In the genomic region with DNA sequence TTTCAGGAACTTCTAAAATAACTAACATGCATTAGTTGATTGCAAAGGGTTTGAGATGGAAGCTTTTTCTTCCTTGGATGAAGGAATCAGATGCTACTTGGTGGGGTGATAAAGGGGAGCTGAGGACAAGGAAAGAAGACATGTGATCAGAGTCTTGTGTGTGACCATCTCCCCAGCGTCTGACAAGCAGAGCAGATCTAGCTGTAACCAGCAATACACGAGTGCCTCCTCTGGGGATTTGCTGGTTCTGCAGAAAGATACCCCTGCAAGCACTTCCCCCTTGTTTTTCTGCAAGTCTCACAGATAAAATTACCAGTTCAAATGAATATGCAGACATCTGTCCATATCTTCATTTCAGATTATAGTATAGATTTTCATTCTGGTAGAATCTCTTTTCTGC, we compare ENCODE assay signal across 8 cellular contexts. TPM values are rescaled to one million over a fixed set of nuclear protein-coding genes. Genes with fewer than 3 reads are reported as not detected.
DNase-seq lines count a peak whose midpoint lies in the region; ATAC-seq lines count a peak whose summit lies in the region.

No MANE protein-coding gene starts in this region.

- intact Hi-C loops in cardiac septum (cut with DNase I) = no loop called here

- DNase-seq in NCI-H1092 (lab: John Stamatoyannopoulos, UW) = peak; percentile 84
- peak; percentile 70 for DNase-seq in SK-N-MC (ENCODE audit: low read depth, low spot score)
- peak; percentile 92 for DNase-seq in left kidney (ENCODE audit: low read depth, low spot score)
- DNase-seq in cardiac septum (ENCODE audit: low spot score) = no peak
- no peak for DNase-seq in stimulated activated CD4-positive, alpha-beta T cell treated with anti-CD3 and anti-CD28 coated beads, Interleukin-15, amount 100 ng/mL, for 24 hours
- no peak for DNase-seq in stimulated activated naive CD4-positive, alpha-beta T cell treated with Interleukin-2 at 50 U/mL for 16 hours (lab: John Stamatoyannopoulos, UW)

- H3K27ac ChIP-seq in SK-N-MC = peak overlapping the region; percentile 77; the same call in 1 of the 2 replicates

- ATAC-seq in GM18502 (IDR thresholded peaks at IDR 0.05; ENCODE audit: poor library complexity, unreplicated experiment) (peak; percentile 77), HG03108 (IDR thresholded peaks at IDR 0.05; ENCODE audit: unreplicated experiment) (no peak)

- H3K36me3 ChIP-seq in SK-N-MC (ENCODE audit: insufficient read depth, low read length) = no peaks in the 10 kb centered on the region

- H3K9ac ChIP-seq in SK-N-MC (ENCODE audit: insufficient read length) = no peak overlapping the region

- peak overlapping the region; percentile 30; the same call in 1 of the 2 replicates for H3K4me3 ChIP-seq in SK-N-MC

- no peaks in the 10 kb centered on the region for H3K9me3 ChIP-seq in SK-N-MC (ENCODE audit: low read depth, low read length)

RNA-seq across cellular contexts. Expression of a gene that starts 2.7 kb away (rescaled TPM):
- 0.30 TPM for total RNA-seq in cardiac septum

Comparison
In these comparisons a context has a peak if more than half of its experiments do, and no peak if none do; other contexts are left out.
1. DNase-seq: peak in NCI-H1092 (single experiment), SK-N-MC (single experiment) and left kidney (single experiment); none in cardiac septum (single experiment), stimulated activated CD4-positive, alpha-beta T cell treated with anti-CD3 and anti-CD28 coated beads, Interleukin-15, amount 100 ng/mL, for 24 hours (single experiment) and stimulated activated naive CD4-positive, alpha-beta T cell treated with Interleukin-2 at 50 U/mL for 16 hours (single experiment).